In the genomic region with DNA sequence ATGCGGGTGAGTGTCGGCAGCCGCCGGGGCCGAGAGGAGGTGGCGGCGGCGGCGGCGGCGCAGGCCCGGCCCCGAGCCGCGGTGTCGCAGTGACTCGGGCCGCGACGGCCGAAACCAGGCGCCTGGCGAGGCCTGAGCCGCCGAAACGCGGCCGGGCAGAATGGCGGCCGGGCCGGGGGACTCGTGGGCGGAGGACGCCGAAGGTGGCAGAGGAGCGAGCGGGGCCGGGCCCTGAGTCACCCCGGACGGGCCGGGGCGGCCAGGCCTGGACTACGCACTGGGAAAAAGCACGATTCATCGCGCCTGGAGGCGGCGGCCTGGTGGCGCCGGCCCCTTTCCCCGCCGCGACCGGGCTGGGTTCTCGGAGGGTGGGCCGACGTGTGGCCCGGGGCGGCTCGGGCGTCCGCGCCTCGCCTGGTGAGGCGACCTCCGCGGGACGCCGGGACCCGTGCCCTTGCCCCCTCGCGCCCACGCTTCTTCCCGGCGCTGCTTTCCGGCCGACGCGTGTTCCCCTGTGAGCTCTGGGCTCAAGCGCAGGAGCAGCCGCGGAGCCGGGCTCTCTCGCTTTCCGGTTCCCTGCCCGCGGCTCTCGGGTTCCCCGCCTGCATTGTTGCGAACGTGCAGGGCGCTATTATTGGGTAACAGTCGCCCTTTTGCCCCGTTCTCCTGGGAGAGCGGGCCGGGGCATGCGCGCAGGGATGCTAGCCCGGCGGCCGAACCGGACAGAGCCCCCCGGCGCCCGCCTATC, we compare ENCODE assay signal across 8 cellular contexts. TPM values are rescaled to one million over a fixed set of nuclear protein-coding genes. Genes with fewer than 3 reads are reported as not detected.
DNase-seq lines count a peak whose midpoint lies in the region; ATAC-seq, FAIRE-seq and TF ChIP-seq lines count a peak whose summit lies in the region.

No MANE protein-coding gene starts in this region.

- POLR2A ChIA-PET in MCF 10A (lab: Yijun Ruan, JAX), result interaction anchor here (0.7 to 3.9 kb wide), 15 partner anchors 13 to 366 kb away, joined by 3 to 23 read pairs (median 3); no protein-coding TSS in a partner anchor

- peak overlapping the region; percentile 80 for H3K27ac ChIP-seq in keratinocyte (ENCODE audit: control insufficient read depth, insufficient read depth, low read length)

- H3K27me3 ChIP-seq in keratinocyte (ENCODE audit: control insufficient read depth, extremely low read depth, insufficient read depth, low read length), result no peaks in the 10 kb centered on the region

- peaks cover 15% of the 10 kb centered on the region for H4K20me1 ChIP-seq in keratinocyte (ENCODE audit: control insufficient read depth, extremely low read depth, insufficient read depth, low read length)

- peak overlapping the region; percentile 91 for H3K9ac ChIP-seq in keratinocyte (ENCODE audit: control insufficient read depth, extremely low read depth, insufficient read depth, low read length)

- no TSS peak for BruUV-seq in MCF 10A (replicated peaks; lab: Mats Ljungman, UMichigan)

- dilution Hi-C loops in keratinocyte (cut with MboI; ENCODE audit: extremely low pct_ligation_motif_present, low sequenced_read_pairs), result no loop called here

- peaks cover 54% of the 10 kb centered on the region for H3K79me2 ChIP-seq in keratinocyte (ENCODE audit: control insufficient read depth, insufficient read depth, low read length)

- no peaks in the 10 kb centered on the region for H3K9me3 Mint-ChIP-seq in MCF 10A (ENCODE audit: unreplicated experiment)

- TF ChIP-seq CTCF in GM20000 (IDR thresholded peaks at IDR 0.05; ENCODE audit: extremely low read depth, missing control alignments) (no peak), MCF 10A (IDR thresholded peaks at IDR 0.05; ENCODE audit: unreplicated experiment) (no peak), keratinocyte (optimal IDR thresholded peaks at IDR 0.05 in 1 of 3, IDR thresholded peaks at IDR 0.05 in 1 of 3, conservative IDR thresholded peaks at IDR 0.05 in 1 of 3; ENCODE audit: extremely low read depth in 1 of 3, insufficient read depth in 2 of 3, low read length in 3 of 3) (no peak)

- H3K27me3 Mint-ChIP-seq in MCF 10A (ENCODE audit: insufficient read depth, unreplicated experiment), result no peaks in the 10 kb centered on the region

- CTCF ChIA-PET in MCF 10A (lab: Yijun Ruan, JAX), result interaction anchor here (0.7 to 1.0 kb wide), 2 partner anchors 9 to 62 kb away, joined by 3 read pairs; no protein-coding TSS in a partner anchor

- H3K36me3 ChIP-seq in keratinocyte (ENCODE audit: control insufficient read depth in 2 of 2, extremely low read depth in 1 of 2, insufficient read depth in 2 of 2, low read length in 2 of 2), result no peaks in the 10 kb centered on the region

- no peak for FAIRE-seq in keratinocyte (lab: Jason Lieb, UNC)

- peak overlapping the region; percentile 92 for H3K4me2 ChIP-seq in keratinocyte (ENCODE audit: control insufficient read depth, extremely low read depth, insufficient read depth, low read depth, low read length)

- peak overlapping the region; percentile 69 for H2AFZ ChIP-seq in keratinocyte (ENCODE audit: control insufficient read depth, low read length)

- DNase-seq in ELF-1 (ENCODE audit: low read depth, low spot score) (peak; percentile 77), GM20000 (ENCODE audit: low spot score) (peak; percentile 73), T1000 (lab: John Stamatoyannopoulos, UW) (peak; percentile 41), MCF 10A (ENCODE audit: unreplicated experiment) (peak; percentile 45), keratinocyte (ENCODE audit: low read depth, low spot score) (no peak), KG1 (lab: John Stamatoyannopoulos, UW) (no peak)
- peak; percentile 21 to 45 (median 28) for DNase-seq in stimulated activated CD4-positive, alpha-beta T cell treated with anti-CD3 and anti-CD28 coated beads, Interleukin-1b, Interleukin-23, amount 100 ng/mL, for 24 hours (ENCODE audit: low read depth in 4 of 4, low spot score in 1 of 4)

- peaks cover 6% of the 10 kb centered on the region for H3K9me1 ChIP-seq in keratinocyte (ENCODE audit: control insufficient read depth, extremely low read depth, insufficient read depth, low read length)

- H3K4me3 ChIP-seq in keratinocyte (ENCODE audit: control insufficient read depth in 2 of 3, extremely low read depth in 1 of 3, insufficient read depth in 2 of 3, low read depth in 1 of 3, low read length in 3 of 3), result peak overlapping the region; percentile 81 to 95 (median 92)

- ATAC-seq in HG03575 (IDR thresholded peaks at IDR 0.05; ENCODE audit: extremely low read depth, insufficient number of reproducible peaks, low FRiP score, unreplicated experiment), result peak; percentile 8

- intact Hi-C loops in MCF 10A (cut with micrococcal nuclease), result loop anchor here (2.0 to 10.0 kb wide), 3 partner anchors 122 to 242 kb away; a partner anchor contains a TSS

- H3K4me1 Mint-ChIP-seq in MCF 10A (ENCODE audit: insufficient read depth, unreplicated experiment), result peaks cover 46% of the 10 kb centered on the region

- H3K4me1 ChIP-seq in keratinocyte (ENCODE audit: control insufficient read depth, extremely low read depth, insufficient read depth, low read length), result peaks cover 44% of the 10 kb centered on the region

- peak overlapping the region; percentile 85 for H3K4me3 Mint-ChIP-seq in MCF 10A (ENCODE audit: unreplicated experiment)

- no peaks in the 10 kb centered on the region for H3K9me3 ChIP-seq in keratinocyte (ENCODE audit: control insufficient read depth, low read depth, low read length)

- no peaks in the 10 kb centered on the region for H3K36me3 Mint-ChIP-seq in MCF 10A (ENCODE audit: insufficient read depth, unreplicated experiment)

- H3K27ac Mint-ChIP-seq in MCF 10A (ENCODE audit: low read depth, unreplicated experiment), result peak overlapping the region; percentile 71

RNA-seq across cellular contexts. Expression of a gene that starts 0.5 kb away (rescaled TPM):
- 41.2 and 49.2 TPM in 2 replicates for total RNA-seq in MCF 10A (2022)
- polyA plus RNA-seq in keratinocyte, result 42.5 to 55.4 TPM (median 50.7 TPM) in 3 replicates
- polyA plus RNA-seq in keratinocyte (2011; ENCODE audit: low read depth), result 38.5 TPM
- 33.8 and 46.0 TPM in 2 replicates for polyA plus RNA-seq in keratinocyte (2011; cell fraction: cytosol; rRNA removed)
- 48.2 and 55.5 TPM in 2 replicates for polyA plus RNA-seq in keratinocyte (2011; cell fraction: nucleus; rRNA removed)
- 40.6 and 44.6 TPM in 2 replicates for polyA plus RNA-seq in keratinocyte (2012; ENCODE audit: low replicate concordance)
- polyA minus RNA-seq in keratinocyte, result 16.9 to 51.3 TPM (median 39.4 TPM) in 3 replicates
- polyA minus RNA-seq in keratinocyte (2011; cell fraction: cytosol; rRNA and poly(A)+ RNA removed), result 32.8 TPM
- 26.4 and 46.0 TPM in 2 replicates for polyA minus RNA-seq in keratinocyte (2011; cell fraction: nucleus; rRNA and poly(A)+ RNA removed)

Comparison
In these comparisons a context has a peak if more than half of its experiments do, and no peak if none do; other contexts are left out.
1. DNase-seq: peak in ELF-1 (single experiment), GM20000 (single experiment), T1000 (single experiment), MCF 10A (single experiment) and stimulated activated CD4-positive, alpha-beta T cell treated with anti-CD3 and anti-CD28 coated beads, Interleukin-1b, Interleukin-23, amount 100 ng/mL, for 24 hours (4 of 4); none in keratinocyte (single experiment) and KG1 (single experiment).